In genomic region chr18:35117372-35117771, GRCh38 we compare ENCODE assay signal across 1 cellular context.
TF ChIP-seq lines count a peak whose summit lies in the region.

No MANE protein-coding gene starts in this region.

TF ChIP-seq in WTC11, 78 proteins besides CTCF, POLR2A, EP300 and RAD21 (continued from another document):
- TF ChIP-seq, protein P1, sequence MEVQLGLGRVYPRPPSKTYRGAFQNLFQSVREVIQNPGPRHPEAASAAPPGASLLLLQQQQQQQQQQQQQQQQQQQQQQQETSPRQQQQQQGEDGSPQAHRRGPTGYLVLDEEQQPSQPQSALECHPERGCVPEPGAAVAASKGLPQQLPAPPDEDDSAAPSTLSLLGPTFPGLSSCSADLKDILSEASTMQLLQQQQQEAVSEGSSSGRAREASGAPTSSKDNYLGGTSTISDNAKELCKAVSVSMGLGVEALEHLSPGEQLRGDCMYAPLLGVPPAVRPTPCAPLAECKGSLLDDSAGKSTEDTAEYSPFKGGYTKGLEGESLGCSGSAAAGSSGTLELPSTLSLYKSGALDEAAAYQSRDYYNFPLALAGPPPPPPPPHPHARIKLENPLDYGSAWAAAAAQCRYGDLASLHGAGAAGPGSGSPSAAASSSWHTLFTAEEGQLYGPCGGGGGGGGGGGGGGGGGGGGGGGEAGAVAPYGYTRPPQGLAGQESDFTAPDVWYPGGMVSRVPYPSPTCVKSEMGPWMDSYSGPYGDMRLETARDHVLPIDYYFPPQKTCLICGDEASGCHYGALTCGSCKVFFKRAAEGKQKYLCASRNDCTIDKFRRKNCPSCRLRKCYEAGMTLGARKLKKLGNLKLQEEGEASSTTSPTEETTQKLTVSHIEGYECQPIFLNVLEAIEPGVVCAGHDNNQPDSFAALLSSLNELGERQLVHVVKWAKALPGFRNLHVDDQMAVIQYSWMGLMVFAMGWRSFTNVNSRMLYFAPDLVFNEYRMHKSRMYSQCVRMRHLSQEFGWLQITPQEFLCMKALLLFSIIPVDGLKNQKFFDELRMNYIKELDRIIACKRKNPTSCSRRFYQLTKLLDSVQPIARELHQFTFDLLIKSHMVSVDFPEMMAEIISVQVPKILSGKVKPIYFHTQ (CRISPR knock-in tag; IDR thresholded peaks at IDR 0.05), result no peak
- TF ChIP-seq ZMAT4 (CRISPR knock-in tag; IDR thresholded peaks at IDR 0.05), result no peak
- no peak for TF ChIP-seq ZSCAN18 (CRISPR knock-in tag; IDR thresholded peaks at IDR 0.05)
- no peak for TF ChIP-seq USF2 (CRISPR knock-in tag; IDR thresholded peaks at IDR 0.05)
- TF ChIP-seq IRF2 (CRISPR knock-in tag; IDR thresholded peaks at IDR 0.05; ENCODE audit: borderline replicate concordance, low read depth), result no peak
